Comparison of ENCODE assay signal across 9 cellular contexts in genomic region chr4:83618431-83618830, GRCh38.
DNase-seq lines count a peak whose midpoint lies in the region; ATAC-seq and TF ChIP-seq lines count a peak whose summit lies in the region.
"Had no signal": no experiment of that assay in that cellular context is flagged by ENCODE, and none has a peak within 500 bp of the region (broad histone marks: within the 10 kb centered on the region; RNA-seq: fewer than 3 reads in every experiment).

No MANE protein-coding gene starts in this region.

- no peaks in the 10 kb centered on the region for H3K79me1 ChIP-seq in mesenchymal stem cell (replicated peaks; ENCODE audit: low read length, poor library complexity, severe bottlenecking)

- peaks cover 13% of the 10 kb centered on the region for H3K9me3 Mint-ChIP-seq in activated CD8-positive, alpha-beta memory T cell treated with anti-CD3 and anti-CD28 coated beads, Interleukin-2, amount 10 ng/mL, durations not matched to agents 7 days and 5 days (ENCODE audit: low read depth)

- in situ Hi-C loops in Panc1 (cut with HindIII; ENCODE audit: low pct_unique_long_range_greater_than_20kb, low sequenced_read_pairs) = no loop called here

- H3K27ac Mint-ChIP-seq in activated CD8-positive, alpha-beta memory T cell treated with anti-CD3 and anti-CD28 coated beads, Interleukin-2, amount 10 ng/mL, durations not matched to agents 7 days and 5 days = no peak overlapping the region
- H3K27ac Mint-ChIP-seq: CD4-positive, CD25-positive, alpha-beta regulatory T cell had no signal

- H3K4me1 Mint-ChIP-seq in activated CD8-positive, alpha-beta memory T cell treated with anti-CD3 and anti-CD28 coated beads, Interleukin-2, amount 10 ng/mL, durations not matched to agents 7 days and 5 days = peaks cover 4% of the 10 kb centered on the region
- H3K4me1 Mint-ChIP-seq: CD4-positive, CD25-positive, alpha-beta regulatory T cell had no signal

- H3K36me3 ChIP-seq in Panc1 (ENCODE audit: control insufficient read depth, insufficient read depth, low read length) (no peaks in the 10 kb centered on the region), esophagus squamous epithelium (no peaks in the 10 kb centered on the region), mesenchymal stem cell (ENCODE audit: control insufficient read depth in 1 of 2, insufficient read depth in 2 of 2, low read depth in 1 of 2, low read length in 2 of 2) (peaks cover 0 to 5% of the 10 kb centered on the region in 2 experiments)

- POLR2A ChIA-PET in Panc1 (lab: Charles Lee) = no interaction called here

- no peak overlapping the region for H3K4ac ChIP-seq in mesenchymal stem cell (ENCODE audit: low read depth in 1 of 2, low read length in 2 of 2)

- H4K91ac ChIP-seq in mesenchymal stem cell (ENCODE audit: low read length) = no peak overlapping the region

- CTCF ChIA-PET in Panc1 (lab: Charles Lee) = no interaction called here
- CTCF ChIA-PET in activated CD8-positive, alpha-beta memory T cell treated with anti-CD3 and anti-CD28 coated beads, Interleukin-2, amount 10 ng/mL, durations not matched to agents 7 days and 5 days (lab: Charles Lee) = no interaction called here

- H2BK5ac ChIP-seq in mesenchymal stem cell (ENCODE audit: low read depth, low read length, poor library complexity, severe bottlenecking) = no peak overlapping the region

- BruUV-seq in Panc1 (replicated peaks; lab: Mats Ljungman, UMichigan) = no TSS peak

- peak overlapping the region in 1 of 2 experiments; percentile 3 for H3K18ac ChIP-seq in mesenchymal stem cell (ENCODE audit: low read depth in 1 of 2, low read length in 2 of 2)

- no peak overlapping the region for H3K14ac ChIP-seq in mesenchymal stem cell (ENCODE audit: low read length in 2 of 2)

- H3K4me1 ChIP-seq in Panc1 (ENCODE audit: control insufficient read depth, insufficient read depth, low read length) (0 out of 2 replicates have a peak, but pooled peaks cover 7% of the 10 kb centered on the region), esophagus squamous epithelium (peaks cover 0 to 13% (median 7%) of the 10 kb centered on the region in 3 donors), mesenchymal stem cell (ENCODE audit: control insufficient read depth, insufficient read depth, low read depth, low read length) (peaks cover 3% of the 10 kb centered on the region)

- TF ChIP-seq CTCF in Panc1 (IDR thresholded peaks at IDR 0.05) = no peak
- TF ChIP-seq CTCF in esophagus squamous epithelium (IDR thresholded peaks at IDR 0.05) = no peak

- intact Hi-C loops in Panc1 (cut with micrococcal nuclease; ENCODE audit: unreplicated experiment) (no loop called here), esophagus squamous epithelium (cut with DNase I) (no loop called here)

- H2BK15ac ChIP-seq in mesenchymal stem cell (ENCODE audit: low read depth, poor library complexity, severe bottlenecking) = no peak overlapping the region

- H2AFZ ChIP-seq in mesenchymal stem cell (ENCODE audit: low read depth, low read length) = no peak overlapping the region

- H3K27me3 ChIP-seq in Panc1 (ENCODE audit: control insufficient read depth, insufficient read depth, low read length) (no peaks in the 10 kb centered on the region), esophagus squamous epithelium (peaks cover 0 to 3% (median 0%) of the 10 kb centered on the region in 4 donors), mesenchymal stem cell (ENCODE audit: control insufficient read depth in 1 of 2, insufficient read depth in 1 of 2, low read length in 2 of 2) (no peaks in the 10 kb centered on the region)

- DNase-seq in AG20443 (ENCODE audit: low spot score) (peak; percentile 71), Panc1 (ENCODE audit: low read depth, low spot score) (no peak), esophagus squamous epithelium (lab: John Stamatoyannopoulos, UW) (no peak), mesenchymal stem cell (peak; percentile 61), SK-N-DZ (ENCODE audit: low spot score) (no peak), DMS79 (lab: John Stamatoyannopoulos, UW) (no peak)
- no peak for DNase-seq in activated CD8-positive, alpha-beta memory T cell treated with anti-CD3 and anti-CD28 coated beads, Interleukin-2, amount 10 ng/mL, durations not matched to agents 7 days and 5 days
- DNase-seq: CD4-positive, CD25-positive, alpha-beta regulatory T cell had no signal

- no peak overlapping the region for H3K23ac ChIP-seq in mesenchymal stem cell (ENCODE audit: low read length in 2 of 2)

- H3K27me3 Mint-ChIP-seq in activated CD8-positive, alpha-beta memory T cell treated with anti-CD3 and anti-CD28 coated beads, Interleukin-2, amount 10 ng/mL, durations not matched to agents 7 days and 5 days = peaks cover 37% of the 10 kb centered on the region

- WGBS in esophagus squamous epithelium, 2 donors = 8 to 15% methylated on average over 4 of the region's 4 CpGs
- 21% methylated on average over 4 of the region's 4 CpGs for WGBS in mesenchymal stem cell

- peak; percentile 84 for ATAC-seq in Panc1
- ATAC-seq in activated CD8-positive, alpha-beta memory T cell treated with anti-CD3 and anti-CD28 coated beads, Interleukin-2, amount 10 ng/mL, durations not matched to agents 7 days and 5 days = no peak
- no peak for ATAC-seq in GM21786 (IDR thresholded peaks at IDR 0.05; ENCODE audit: unreplicated experiment)

- no peak for TF ChIP-seq POLR2A in esophagus squamous epithelium (IDR thresholded peaks at IDR 0.05)

- H3K4me3 ChIP-seq in Panc1 (ENCODE audit: low read depth in 2 of 2, low read length in 2 of 2) (no peak overlapping the region), esophagus squamous epithelium (no peak overlapping the region), mesenchymal stem cell (ENCODE audit: insufficient read depth in 1 of 2, low read depth in 1 of 2, low read length in 2 of 2) (no peak overlapping the region)

- no peak overlapping the region for H3K27ac ChIP-seq in Panc1 (ENCODE audit: low read length)
- H3K27ac ChIP-seq in esophagus squamous epithelium = peak overlapping the region in 3 of 4 donors; percentile 13 to 62 (median 57)
- H3K27ac ChIP-seq in mesenchymal stem cell (ENCODE audit: low read length, poor library complexity, severe bottlenecking) = peak overlapping the region; percentile 18

- H3K4me3 Mint-ChIP-seq in activated CD8-positive, alpha-beta memory T cell treated with anti-CD3 and anti-CD28 coated beads, Interleukin-2, amount 10 ng/mL, durations not matched to agents 7 days and 5 days = no peak overlapping the region
- H3K4me3 Mint-ChIP-seq: CD4-positive, CD25-positive, alpha-beta regulatory T cell had no signal

- H3K4me2 ChIP-seq in mesenchymal stem cell (ENCODE audit: low read length, poor library complexity, severe bottlenecking) = no peak overlapping the region

- no peak overlapping the region for H4K8ac ChIP-seq in mesenchymal stem cell (ENCODE audit: low read length)

- no peak overlapping the region for H3K9ac ChIP-seq in mesenchymal stem cell (ENCODE audit: low read length)

- no peak overlapping the region for H2AK5ac ChIP-seq in mesenchymal stem cell (ENCODE audit: low read length, severe bottlenecking)

- H2BK12ac ChIP-seq in mesenchymal stem cell (ENCODE audit: low read length in 2 of 2) = no peak overlapping the region

- peaks cover 6% of the 10 kb centered on the region for H3K36me3 Mint-ChIP-seq in activated CD8-positive, alpha-beta memory T cell treated with anti-CD3 and anti-CD28 coated beads, Interleukin-2, amount 10 ng/mL, durations not matched to agents 7 days and 5 days
- H3K36me3 Mint-ChIP-seq: CD4-positive, CD25-positive, alpha-beta regulatory T cell had no signal

- H2BK120ac ChIP-seq in mesenchymal stem cell (ENCODE audit: low read depth, low read length) = no peak overlapping the region

- 0 out of 2 replicates have a peak, but pooled peaks cover 2% of the 10 kb centered on the region for H3K9me3 ChIP-seq in Panc1 (ENCODE audit: control insufficient read depth, insufficient read depth, low read depth, low read length)
- H3K9me3 ChIP-seq in esophagus squamous epithelium = peaks cover 0 to 35% (median 16%) of the 10 kb centered on the region in 3 donors
- H3K9me3 ChIP-seq in mesenchymal stem cell (ENCODE audit: control insufficient read depth, low read length) = peaks cover 28% of the 10 kb centered on the region

Comparison
In these comparisons a context has a peak if more than half of its experiments do, and no peak if none do; other contexts are left out.
1. DNase-seq: peak in AG20443 (single experiment) and mesenchymal stem cell (single experiment); none in Panc1 (single experiment), esophagus squamous epithelium (single experiment), SK-N-DZ (single experiment), DMS79 (single experiment) and activated CD8-positive, alpha-beta memory T cell treated with anti-CD3 and anti-CD28 coated beads, Interleukin-2, amount 10 ng/mL, durations not matched to agents 7 days and 5 days (single experiment).